1 cellular context compared by ENCODE assay signal in genomic region chr22:27801616-27802388, GRCh38.
TF ChIP-seq lines count a peak whose summit lies in the region.

TSS of gene MN1 (minus strand) at chr22:27801756. CDS start at chr22:27800543, 1,213 bp downstream.

TF ChIP-seq in WTC11, 78 proteins besides CTCF, POLR2A, EP300 and RAD21 (continued from another document):
- TF ChIP-seq MAX (CRISPR knock-in tag; IDR thresholded peaks at IDR 0.05) (no peak), STAT6 (CRISPR knock-in tag; conservative IDR thresholded peaks at IDR 0.05; ENCODE audit: low read depth) (no peak), ZNF317 (CRISPR knock-in tag; IDR thresholded peaks at IDR 0.05; ENCODE audit: borderline replicate concordance, low read depth) (no peak), USF2 (CRISPR knock-in tag; IDR thresholded peaks at IDR 0.05) (no peak), HMGA2 (CRISPR knock-in tag; IDR thresholded peaks at IDR 0.05) (no peak), GABPB1 (CRISPR knock-in tag; IDR thresholded peaks at IDR 0.05) (no peak)
